Comparison of ENCODE assay signal across 12 cellular contexts in genomic region chr1:178579562-178579961, GRCh38.
A peak's percentile ranks its signal among the peaks of the same experiment; 100 is the strongest.
DNase-seq lines count a peak whose midpoint lies in the region; ATAC-seq and TF ChIP-seq lines count a peak whose summit lies in the region.
"Had no signal": no experiment of that assay in that cellular context is flagged by ENCODE, and none has a peak within 500 bp of the region (broad histone marks: within the 10 kb centered on the region; RNA-seq: fewer than 3 reads in every experiment).

No MANE protein-coding gene starts in this region.

- H3K9me2 ChIP-seq in DOHH2 (replicated peaks; ENCODE audit: control insufficient read depth, low read length), result no peaks in the 10 kb centered on the region

- peaks cover 40% of the 10 kb centered on the region for H3K4me1 Mint-ChIP-seq in nephron progenitor cell

- TF ChIP-seq POLR2A in thyroid gland (IDR thresholded peaks at IDR 0.05), result no peak

- peak overlapping the region; percentile 95 for H3K4me2 ChIP-seq in DOHH2 (ENCODE audit: low read length)

- H3K4me3 ChIP-seq in DOHH2 (ENCODE audit: low read length), result peak overlapping the region; percentile 64
- H3K4me3 ChIP-seq in thyroid gland (replicated peaks in 1 of 3), result no peak overlapping the region
- H3K4me3 ChIP-seq: dorsolateral prefrontal cortex had no signal

- no peaks in the 10 kb centered on the region for H3K36me3 Mint-ChIP-seq in nephron progenitor cell (ENCODE audit: low read depth)

- H3K27ac Mint-ChIP-seq in nephron progenitor cell, result no peak overlapping the region

- no peaks in the 10 kb centered on the region for H3K9me3 Mint-ChIP-seq in nephron progenitor cell

- H3K27me3 ChIP-seq in DOHH2 (ENCODE audit: control insufficient read depth, low read length) (no peaks in the 10 kb centered on the region), thyroid gland (no peaks in the 10 kb centered on the region)

- H3K36me3 ChIP-seq in DOHH2 (ENCODE audit: control insufficient read depth, low read length) (no peaks in the 10 kb centered on the region; the same call in 1 of the 2 replicates), thyroid gland (no peaks in the 10 kb centered on the region)

- H3F3A ChIP-seq in DOHH2 (ENCODE audit: control insufficient read depth, insufficient read depth), result peaks cover 60% of the 10 kb centered on the region

- H3K4me1 ChIP-seq in DOHH2 (ENCODE audit: control insufficient read depth, low read length) (peaks cover 98% of the 10 kb centered on the region), thyroid gland (peaks cover 13 to 44% of the 10 kb centered on the region in 2 donors)

- H3K27ac ChIP-seq in DOHH2 (ENCODE audit: low read depth, low read length), result peak overlapping the region; percentile 95
- no peak overlapping the region for H3K27ac ChIP-seq in caudate nucleus (ENCODE audit: low read depth, low read length)
- no peak overlapping the region for H3K27ac ChIP-seq in thyroid gland
- H3K27ac ChIP-seq: dorsolateral prefrontal cortex had no signal

- no peak for TF ChIP-seq CTCF in DOHH2 (IDR thresholded peaks at IDR 0.05; ENCODE audit: low read depth, low read length, poor library complexity, severe bottlenecking)
- no peak for TF ChIP-seq CTCF in nephron progenitor cell (IDR thresholded peaks at IDR 0.05)
- no peak for TF ChIP-seq CTCF in thyroid gland (IDR thresholded peaks at IDR 0.05)

- intact Hi-C loops in sciatic nerve (cut with DNase I) (no loop called here), thyroid gland (cut with DNase I) (no loop called here)

- 0 out of 2 replicates have a peak, but pooled peaks cover 3% of the 10 kb centered on the region for H3K79me2 ChIP-seq in DOHH2 (ENCODE audit: control insufficient read depth, low read length)

- no peak overlapping the region for H3K4me3 Mint-ChIP-seq in nephron progenitor cell

- peak; percentile 4 for DNase-seq in NCI-H1105 treated with DMSO at 0.1 percent for 48 hours (lab: John Stamatoyannopoulos, UW)
- DNase-seq in sciatic nerve (ENCODE audit: low spot score), result no peak
- no peak for DNase-seq in caudate nucleus (lab: John Stamatoyannopoulos, UW)
- no peak for DNase-seq in nephron progenitor cell
- no peak for DNase-seq in thyroid gland
- DNase-seq: activated effector memory CD4-positive, alpha-beta T cell treated with Interleukin-2 at 50 U/mL for 16 hours; AML-193; dorsolateral prefrontal cortex; hippocampal formation had no signal

- H4K20me1 ChIP-seq in DOHH2 (ENCODE audit: control insufficient read depth, insufficient read depth, low read depth, low read length), result no peaks in the 10 kb centered on the region

- H3K9me3 ChIP-seq in DOHH2 (ENCODE audit: control insufficient read depth, insufficient read depth, low read length) (no peaks in the 10 kb centered on the region), thyroid gland (no peaks in the 10 kb centered on the region)

- peaks cover 45% of the 10 kb centered on the region for H3K27me3 Mint-ChIP-seq in nephron progenitor cell (ENCODE audit: low read depth, poor library complexity)

- peak; percentile 34 for ATAC-seq in GM19328 (IDR thresholded peaks at IDR 0.05; ENCODE audit: unreplicated experiment)
- ATAC-seq in HG02885 (IDR thresholded peaks at IDR 0.05; ENCODE audit: poor library complexity, unreplicated experiment), result peak; percentile 51
- ATAC-seq in sciatic nerve, result no peak

- 79 to 84% methylated on average over 6 of the region's 6 CpGs for WGBS in thyroid gland, 2 donors
